In genomic region chr6:188821-189655, GRCh38 we compare ENCODE assay signal across 8 cellular contexts.
A peak's percentile ranks its signal among the peaks of the same experiment; 100 is the strongest.
DNase-seq lines count a peak whose midpoint lies in the region; ATAC-seq and TF ChIP-seq lines count a peak whose summit lies in the region.

No MANE protein-coding gene starts in this region.

- H3F3A ChIP-seq in neural cell (ENCODE audit: insufficient read depth, low read length, poor library complexity, severe bottlenecking): no peaks in the 10 kb centered on the region

- H3K4me3 ChIP-seq in OCI-LY7 (ENCODE audit: low read depth, low read length, poor library complexity, severe bottlenecking) (no peak overlapping the region), fibroblast of lung (replicated peaks in 1 of 4; ENCODE audit: control extremely low read depth in 1 of 4, insufficient read depth in 1 of 4, low read depth in 3 of 4, low read length in 4 of 4) (no peak overlapping the region), neural cell (ENCODE audit: low read length) (no peak overlapping the region)

- peak; percentile 78 for ATAC-seq in GM21381 (IDR thresholded peaks at IDR 0.05; ENCODE audit: unreplicated experiment)

- DNase-seq in DMS 273 (lab: John Stamatoyannopoulos, UW; ENCODE audit: unreplicated experiment) (peak; percentile 96), HPDE6-E6E7 (ENCODE audit: extremely low spot score) (peak; percentile 97), OCI-LY7 (ENCODE audit: low spot score) (peak; percentile 89), fibroblast of lung (ENCODE audit: low read depth in 2 of 2) (peak; percentile 82)
- peak; percentile 75 for DNase-seq in activated T-cell treated with anti-CD3 and anti-CD28 coated beads, Interleukin-2, amount 50 U/mL, for 1 hour

- no TSS peak for BruUV-seq in OCI-LY7 (replicated peaks; lab: Mats Ljungman, UMichigan)

- H4K20me1 ChIP-seq in OCI-LY7 (ENCODE audit: insufficient read depth, low read length) (no peaks in the 10 kb centered on the region), fibroblast of lung (ENCODE audit: control insufficient read depth, extremely low read depth, insufficient read depth, low read length) (no peaks in the 10 kb centered on the region), neural cell (ENCODE audit: insufficient read depth) (no peaks in the 10 kb centered on the region)

- CTCF ChIA-PET in OCI-LY7 (lab: Charles Lee; ENCODE audit: unreplicated experiment): interaction anchor here (1.2 to 2.5 kb wide), 6 partner anchors 9 to 176 kb away, joined by 3 to 8 read pairs (median 4); no protein-coding TSS in a partner anchor

- H3K79me2 ChIP-seq in OCI-LY7 (ENCODE audit: insufficient read depth, low read depth, low read length) (no peaks in the 10 kb centered on the region), fibroblast of lung (ENCODE audit: control insufficient read depth, insufficient read depth, low read length) (no peaks in the 10 kb centered on the region), neural cell (replicated peaks; ENCODE audit: insufficient read depth, low read length) (no peaks in the 10 kb centered on the region)

- H3K9ac ChIP-seq in fibroblast of lung (ENCODE audit: insufficient read depth, low read length) (no peak overlapping the region), neural cell (ENCODE audit: low read length) (no peak overlapping the region)

- H3K27me3 Mint-ChIP-seq in stimulated activated naive CD8-positive, alpha-beta T cell treated with anti-CD3 and anti-CD28 coated beads, Interleukin-15, Interleukin-2, amounts not matched to agents 100 ng/mL and 50 ng/mL, for 24 hours: no peaks in the 10 kb centered on the region

- H3K36me3 ChIP-seq in OCI-LY7 (ENCODE audit: insufficient read depth, low read length) (no peaks in the 10 kb centered on the region), fibroblast of lung (ENCODE audit: control insufficient read depth, insufficient read depth, low read length) (no peaks in the 10 kb centered on the region), neural cell (ENCODE audit: insufficient read depth, low read length) (no peaks in the 10 kb centered on the region)

- peaks cover 54% of the 10 kb centered on the region for H3K4me1 Mint-ChIP-seq in stimulated activated naive CD8-positive, alpha-beta T cell treated with anti-CD3 and anti-CD28 coated beads, Interleukin-15, Interleukin-2, amounts not matched to agents 100 ng/mL and 50 ng/mL, for 24 hours (ENCODE audit: low read depth)

- no peaks in the 10 kb centered on the region for H3K9me2 ChIP-seq in OCI-LY7 (ENCODE audit: insufficient read depth, low read length)
- H3K9me2 ChIP-seq in neural cell (ENCODE audit: insufficient read depth, low read length): no peaks in the 10 kb centered on the region

- no peaks in the 10 kb centered on the region for H3K9me3 Mint-ChIP-seq in stimulated activated naive CD8-positive, alpha-beta T cell treated with anti-CD3 and anti-CD28 coated beads, Interleukin-15, Interleukin-2, amounts not matched to agents 100 ng/mL and 50 ng/mL, for 24 hours

- peak overlapping the region; percentile 24 for H3K27ac ChIP-seq in OCI-LY7 (ENCODE audit: low read depth, low read length, poor library complexity, severe bottlenecking)
- H3K27ac ChIP-seq in fibroblast of lung (ENCODE audit: insufficient read depth, low read length): no peak overlapping the region
- no peak overlapping the region for H3K27ac ChIP-seq in neural cell (ENCODE audit: low read length)

- no peaks in the 10 kb centered on the region for H3K9me3 ChIP-seq in OCI-LY7 (ENCODE audit: low read length)
- H3K9me3 ChIP-seq in fibroblast of lung (ENCODE audit: control insufficient read depth, insufficient read depth, low read depth, low read length): no peaks in the 10 kb centered on the region
- no peaks in the 10 kb centered on the region for H3K9me3 ChIP-seq in neural cell (ENCODE audit: low read length)

- intact Hi-C loops in OCI-LY7 (cut with micrococcal nuclease; ENCODE audit: unreplicated experiment): loop anchor here (2.0 kb wide), 3 partner anchors 108 to 404 kb away; no protein-coding TSS in a partner anchor

- POLR2A ChIA-PET in OCI-LY7 (lab: Charles Lee): interaction anchor here (0.6 to 3.0 kb wide), 14 partner anchors 9 to 300 kb away, joined by 3 to 14 read pairs (median 4); no protein-coding TSS in a partner anchor

- TF ChIP-seq CTCF in OCI-LY7 (conservative IDR thresholded peaks at IDR 0.05; ENCODE audit: low read length): peak; percentile 98
- peak; percentile 84 to 94 for TF ChIP-seq CTCF in fibroblast of lung (conservative IDR thresholded peaks at IDR 0.05 in 1 of 2, IDR thresholded peaks at IDR 0.05 in 1 of 2; ENCODE audit: low read depth in 1 of 2, low read length in 2 of 2)
- peak; percentile 75 for TF ChIP-seq CTCF in neural cell (IDR thresholded peaks at IDR 0.05; ENCODE audit: poor library complexity, severe bottlenecking)

- H3K4me3 Mint-ChIP-seq in stimulated activated naive CD8-positive, alpha-beta T cell treated with anti-CD3 and anti-CD28 coated beads, Interleukin-15, Interleukin-2, amounts not matched to agents 100 ng/mL and 50 ng/mL, for 24 hours: peak overlapping the region; percentile 14

- TF ChIP-seq EP300 in neural cell (conservative IDR thresholded peaks at IDR 0.05; ENCODE audit: poor library complexity, severe bottlenecking): no peak

- H3K27me3 ChIP-seq in fibroblast of lung (ENCODE audit: control insufficient read depth, insufficient read depth, low read length) (no peaks in the 10 kb centered on the region), neural cell (ENCODE audit: insufficient read depth, low read depth, low read length) (no peaks in the 10 kb centered on the region)

- H3K4me1 ChIP-seq in OCI-LY7 (ENCODE audit: insufficient read depth, low read length, poor library complexity, severe bottlenecking): peaks cover 87% of the 10 kb centered on the region
- no peaks in the 10 kb centered on the region for H3K4me1 ChIP-seq in fibroblast of lung (ENCODE audit: control insufficient read depth, extremely low read depth, insufficient read depth, low read length)

- TF ChIP-seq RAD21 in neural cell (conservative IDR thresholded peaks at IDR 0.05): peak; percentile 79

- H3K36me3 Mint-ChIP-seq in stimulated activated naive CD8-positive, alpha-beta T cell treated with anti-CD3 and anti-CD28 coated beads, Interleukin-15, Interleukin-2, amounts not matched to agents 100 ng/mL and 50 ng/mL, for 24 hours (ENCODE audit: low read depth): no peaks in the 10 kb centered on the region

- peak overlapping the region; percentile 95 for H3K27ac Mint-ChIP-seq in stimulated activated naive CD8-positive, alpha-beta T cell treated with anti-CD3 and anti-CD28 coated beads, Interleukin-15, Interleukin-2, amounts not matched to agents 100 ng/mL and 50 ng/mL, for 24 hours

- H3K4me2 ChIP-seq in OCI-LY7 (ENCODE audit: low read length) (peak overlapping the region; percentile 44), fibroblast of lung (ENCODE audit: extremely low read depth, insufficient read depth, low read length) (no peak overlapping the region), neural cell (ENCODE audit: low read length) (no peak overlapping the region)

- H2AFZ ChIP-seq in OCI-LY7 (ENCODE audit: low read length) (peak overlapping the region; percentile 89), fibroblast of lung (ENCODE audit: low read length) (no peak overlapping the region), neural cell (ENCODE audit: low read depth, low read length) (no peak overlapping the region)

TF ChIP-seq in neural cell, 6 proteins besides CTCF, POLR2A, EP300 and RAD21:
- TF ChIP-seq SMC3 (conservative IDR thresholded peaks at IDR 0.05; ENCODE audit: poor library complexity): peak; percentile 72
- TF ChIP-seq MXI1 (conservative IDR thresholded peaks at IDR 0.05; ENCODE audit: poor library complexity, severe bottlenecking): no peak
TF ChIP-seq in neural cell: peak in this region for 1.
